ENCODE assay signal across 1 cellular context in the genomic region with DNA sequence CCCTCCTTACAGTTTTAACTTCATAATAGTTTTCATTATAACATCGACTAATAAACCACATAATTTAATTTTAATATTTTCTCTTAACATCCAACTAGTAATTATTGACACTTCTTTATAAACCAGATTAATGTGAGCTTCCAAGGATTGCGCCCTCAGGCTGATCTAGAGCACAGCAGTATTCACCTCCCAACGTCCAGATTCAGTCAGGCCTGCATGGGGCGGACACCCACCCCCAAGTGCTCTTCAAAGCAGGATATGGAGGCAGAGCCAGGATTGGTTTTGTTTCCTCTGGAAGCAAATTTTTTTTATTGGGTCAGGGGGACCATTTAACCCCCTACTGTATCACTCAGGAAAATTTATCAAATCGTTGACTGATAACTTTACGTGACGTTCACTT.
TF ChIP-seq lines count a peak whose summit lies in the region.

No MANE protein-coding gene starts in this region.

TF ChIP-seq in WTC11, 78 proteins besides CTCF, POLR2A, EP300 and RAD21 (continued from another document):
- TF ChIP-seq, protein P1, sequence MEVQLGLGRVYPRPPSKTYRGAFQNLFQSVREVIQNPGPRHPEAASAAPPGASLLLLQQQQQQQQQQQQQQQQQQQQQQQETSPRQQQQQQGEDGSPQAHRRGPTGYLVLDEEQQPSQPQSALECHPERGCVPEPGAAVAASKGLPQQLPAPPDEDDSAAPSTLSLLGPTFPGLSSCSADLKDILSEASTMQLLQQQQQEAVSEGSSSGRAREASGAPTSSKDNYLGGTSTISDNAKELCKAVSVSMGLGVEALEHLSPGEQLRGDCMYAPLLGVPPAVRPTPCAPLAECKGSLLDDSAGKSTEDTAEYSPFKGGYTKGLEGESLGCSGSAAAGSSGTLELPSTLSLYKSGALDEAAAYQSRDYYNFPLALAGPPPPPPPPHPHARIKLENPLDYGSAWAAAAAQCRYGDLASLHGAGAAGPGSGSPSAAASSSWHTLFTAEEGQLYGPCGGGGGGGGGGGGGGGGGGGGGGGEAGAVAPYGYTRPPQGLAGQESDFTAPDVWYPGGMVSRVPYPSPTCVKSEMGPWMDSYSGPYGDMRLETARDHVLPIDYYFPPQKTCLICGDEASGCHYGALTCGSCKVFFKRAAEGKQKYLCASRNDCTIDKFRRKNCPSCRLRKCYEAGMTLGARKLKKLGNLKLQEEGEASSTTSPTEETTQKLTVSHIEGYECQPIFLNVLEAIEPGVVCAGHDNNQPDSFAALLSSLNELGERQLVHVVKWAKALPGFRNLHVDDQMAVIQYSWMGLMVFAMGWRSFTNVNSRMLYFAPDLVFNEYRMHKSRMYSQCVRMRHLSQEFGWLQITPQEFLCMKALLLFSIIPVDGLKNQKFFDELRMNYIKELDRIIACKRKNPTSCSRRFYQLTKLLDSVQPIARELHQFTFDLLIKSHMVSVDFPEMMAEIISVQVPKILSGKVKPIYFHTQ (CRISPR knock-in tag; IDR thresholded peaks at IDR 0.05), result no peak
- no peak for TF ChIP-seq ZNF263 (CRISPR knock-in tag; IDR thresholded peaks at IDR 0.05; ENCODE audit: low read depth)
- TF ChIP-seq, protein P2, sequence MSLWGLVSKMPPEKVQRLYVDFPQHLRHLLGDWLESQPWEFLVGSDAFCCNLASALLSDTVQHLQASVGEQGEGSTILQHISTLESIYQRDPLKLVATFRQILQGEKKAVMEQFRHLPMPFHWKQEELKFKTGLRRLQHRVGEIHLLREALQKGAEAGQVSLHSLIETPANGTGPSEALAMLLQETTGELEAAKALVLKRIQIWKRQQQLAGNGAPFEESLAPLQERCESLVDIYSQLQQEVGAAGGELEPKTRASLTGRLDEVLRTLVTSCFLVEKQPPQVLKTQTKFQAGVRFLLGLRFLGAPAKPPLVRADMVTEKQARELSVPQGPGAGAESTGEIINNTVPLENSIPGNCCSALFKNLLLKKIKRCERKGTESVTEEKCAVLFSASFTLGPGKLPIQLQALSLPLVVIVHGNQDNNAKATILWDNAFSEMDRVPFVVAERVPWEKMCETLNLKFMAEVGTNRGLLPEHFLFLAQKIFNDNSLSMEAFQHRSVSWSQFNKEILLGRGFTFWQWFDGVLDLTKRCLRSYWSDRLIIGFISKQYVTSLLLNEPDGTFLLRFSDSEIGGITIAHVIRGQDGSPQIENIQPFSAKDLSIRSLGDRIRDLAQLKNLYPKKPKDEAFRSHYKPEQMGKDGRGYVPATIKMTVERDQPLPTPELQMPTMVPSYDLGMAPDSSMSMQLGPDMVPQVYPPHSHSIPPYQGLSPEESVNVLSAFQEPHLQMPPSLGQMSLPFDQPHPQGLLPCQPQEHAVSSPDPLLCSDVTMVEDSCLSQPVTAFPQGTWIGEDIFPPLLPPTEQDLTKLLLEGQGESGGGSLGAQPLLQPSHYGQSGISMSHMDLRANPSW (CRISPR knock-in tag; conservative IDR thresholded peaks at IDR 0.05; ENCODE audit: low read depth), result no peak
- TF ChIP-seq, protein P3, sequence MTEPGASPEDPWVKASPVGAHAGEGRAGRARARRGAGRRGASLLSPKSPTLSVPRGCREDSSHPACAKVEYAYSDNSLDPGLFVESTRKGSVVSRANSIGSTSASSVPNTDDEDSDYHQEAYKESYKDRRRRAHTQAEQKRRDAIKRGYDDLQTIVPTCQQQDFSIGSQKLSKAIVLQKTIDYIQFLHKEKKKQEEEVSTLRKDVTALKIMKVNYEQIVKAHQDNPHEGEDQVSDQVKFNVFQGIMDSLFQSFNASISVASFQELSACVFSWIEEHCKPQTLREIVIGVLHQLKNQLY (CRISPR knock-in tag; IDR thresholded peaks at IDR 0.05), result no peak
- no peak for TF ChIP-seq ESRRA (CRISPR knock-in tag; IDR thresholded peaks at IDR 0.05; ENCODE audit: borderline replicate concordance)
- TF ChIP-seq JAZF1 (CRISPR knock-in tag; IDR thresholded peaks at IDR 0.05), result no peak
- TF ChIP-seq, protein P4, sequence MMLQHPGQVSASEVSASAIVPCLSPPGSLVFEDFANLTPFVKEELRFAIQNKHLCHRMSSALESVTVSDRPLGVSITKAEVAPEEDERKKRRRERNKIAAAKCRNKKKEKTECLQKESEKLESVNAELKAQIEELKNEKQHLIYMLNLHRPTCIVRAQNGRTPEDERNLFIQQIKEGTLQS (CRISPR knock-in tag; conservative IDR thresholded peaks at IDR 0.05), result no peak
- TF ChIP-seq, protein P5, sequence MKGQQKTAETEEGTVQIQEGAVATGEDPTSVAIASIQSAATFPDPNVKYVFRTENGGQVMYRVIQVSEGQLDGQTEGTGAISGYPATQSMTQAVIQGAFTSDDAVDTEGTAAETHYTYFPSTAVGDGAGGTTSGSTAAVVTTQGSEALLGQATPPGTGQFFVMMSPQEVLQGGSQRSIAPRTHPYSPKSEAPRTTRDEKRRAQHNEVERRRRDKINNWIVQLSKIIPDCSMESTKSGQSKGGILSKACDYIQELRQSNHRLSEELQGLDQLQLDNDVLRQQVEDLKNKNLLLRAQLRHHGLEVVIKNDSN (CRISPR knock-in tag; IDR thresholded peaks at IDR 0.05), result no peak
- TF ChIP-seq IRF2 (CRISPR knock-in tag; IDR thresholded peaks at IDR 0.05; ENCODE audit: borderline replicate concordance, low read depth), result no peak
